21 cellular contexts compared by ENCODE assay signal in genomic region chr10:43862756-43863155, GRCh38.
DNase-seq lines count a peak whose midpoint lies in the region; ATAC-seq, FAIRE-seq and TF ChIP-seq lines count a peak whose summit lies in the region.
"Had no signal": no experiment of that assay in that cellular context is flagged by ENCODE, and none has a peak within 500 bp of the region (broad histone marks: within the 10 kb centered on the region; RNA-seq: fewer than 3 reads in every experiment).

No MANE protein-coding gene starts in this region.

- H3K9me3 ChIP-seq in GM23248 (ENCODE audit: low read depth) (no peaks in the 10 kb centered on the region), small intestine (ENCODE audit: control insufficient read depth, low read depth) (no peaks in the 10 kb centered on the region)

- H3K9ac ChIP-seq in GM23248: peak overlapping the region; percentile 49

- ATAC-seq in SK-N-SH treated with all-trans-retinoic acid at 6 μM for 48 hours (peak; percentile 8; the same call in 2 of the 3 replicates), GM21737 (IDR thresholded peaks at IDR 0.05; ENCODE audit: unreplicated experiment) (no peak), GM19328 (IDR thresholded peaks at IDR 0.05; ENCODE audit: unreplicated experiment) (no peak)
- ATAC-seq: esophagus mucosa; naive thymus-derived CD8-positive, alpha-beta T cell; stimulated activated memory B cell treated with anti-CD40 and anti-IgM and Interleukin-4, amounts not matched to agents 10 μg/mL and 1 μg/mL and 100 μg/mL, for 72 hours had no signal

- H3K4me3 ChIP-seq in GM23248 (no peak overlapping the region), small intestine (ENCODE audit: low read depth in 1 of 2, low read length in 2 of 2) (no peak overlapping the region)

- H3K4me1 ChIP-seq in GM23248 (ENCODE audit: insufficient read depth): peaks cover 55% of the 10 kb centered on the region
- peaks cover 0 to 9% of the 10 kb centered on the region in 2 donors for H3K4me1 ChIP-seq in small intestine (ENCODE audit: control insufficient read depth in 2 of 2, insufficient read depth in 1 of 2, low read depth in 1 of 2, low read length in 1 of 2)

- H2AFZ ChIP-seq in GM23248: no peak overlapping the region

- H3K9me2 ChIP-seq in GM23248 (ENCODE audit: insufficient read depth): no peaks in the 10 kb centered on the region

- H3K27ac ChIP-seq in GM23248 (peak overlapping the region; percentile 85), small intestine (ENCODE audit: low read depth in 1 of 2, low read length in 1 of 2) (peak overlapping the region; percentile 76 to 80)

- H3K4me2 ChIP-seq in GM23248 (ENCODE audit: unreplicated experiment): peak overlapping the region; percentile 1

- in situ Hi-C loops in GM23248 (cut with MboI): no loop called here

- H3K27me3 ChIP-seq in GM23248 (replicated peaks; ENCODE audit: insufficient read depth) (no peaks in the 10 kb centered on the region), small intestine (ENCODE audit: control insufficient read depth in 2 of 2, insufficient read depth in 2 of 2, low read length in 2 of 2) (no peaks in the 10 kb centered on the region)

- H3K36me3 ChIP-seq in GM23248 (ENCODE audit: low read depth) (no peaks in the 10 kb centered on the region), small intestine (ENCODE audit: control insufficient read depth in 2 of 2, insufficient read depth in 2 of 2, low read length in 2 of 2) (no peaks in the 10 kb centered on the region)

- DNase-seq in GM23248: peak; percentile 67
- DNase-seq in islet precursor cell: peak; percentile 34
- no peak for DNase-seq in small intestine
- DNase-seq in T1000 (lab: John Stamatoyannopoulos, UW): no peak
- DNase-seq: activated CD4-positive, alpha-beta T cell treated with anti-CD3 and anti-CD28 coated beads for 1 hour; activated naive CD8-positive, alpha-beta T cell treated with anti-CD3 and anti-CD28 coated beads, Interleukin-2, amount 10 ng/mL, durations not matched to agents 7 days and 5 days; DND-41; effector memory CD4-positive, alpha-beta T cell; Karpas-422; naive thymus-derived CD8-positive, alpha-beta T cell; NCI-H1048; NCI-H187 treated with DMSO at 0.1 percent for 48 hours; NCI-H2227 treated with DMSO at 0.1 percent for 48 hours; NCI-H774; stimulated activated CD4-positive, alpha-beta T cell treated with anti-CD3 and anti-CD28 coated beads, Interleukin-1b, Interleukin-23, amount 100 ng/mL, for 48 hours had no signal

- peaks cover 43% of the 10 kb centered on the region for H3F3A ChIP-seq in GM23248 (ENCODE audit: insufficient read depth)

- H4K20me1 ChIP-seq in GM23248 (ENCODE audit: insufficient read depth): no peaks in the 10 kb centered on the region

- 3 to 5% methylated on average over 5 of the region's 5 CpGs for WGBS in GM23248 (ENCODE audit: low coverage in 1 of 2, low lambda C conversion rate in 2 of 2, missing lambda C conversion rate in 2 of 2), 2 experiments
- 88 to 98% (median 96%) methylated on average over 5 of the region's 5 CpGs for WGBS in small intestine, 3 donors

- no peak for FAIRE-seq in small intestine (lab: Jason Lieb, UNC)
- FAIRE-seq: GM12891 had no signal

- H3K79me2 ChIP-seq in GM23248 (ENCODE audit: insufficient read depth): no peaks in the 10 kb centered on the region

TF ChIP-seq in SK-N-SH treated with all-trans-retinoic acid at 6 μM for 48 hours, 23 proteins besides CTCF, POLR2A, EP300 and RAD21 (continues in another document):
- no peak for TF ChIP-seq TOX (CRISPR knock-in tag; IDR thresholded peaks at IDR 0.05; ENCODE audit: borderline replicate concordance)
- peak; percentile 82 for TF ChIP-seq TSHZ2 (CRISPR knock-in tag; IDR thresholded peaks at IDR 0.05)
- TF ChIP-seq PATZ1 (CRISPR knock-in tag; IDR thresholded peaks at IDR 0.05; ENCODE audit: borderline replicate concordance): peak; percentile 52; the same call in 1 of the 2 replicates
- TF ChIP-seq CSDC2 (CRISPR knock-in tag; IDR thresholded peaks at IDR 0.05): no peak
- TF ChIP-seq PPARA (CRISPR knock-in tag; IDR thresholded peaks at IDR 0.05; ENCODE audit: borderline replicate concordance): no peak
- TF ChIP-seq ESRRG (CRISPR knock-in tag; IDR thresholded peaks at IDR 0.05): no peak
- peak; percentile 86 for TF ChIP-seq ISL1 (CRISPR knock-in tag; IDR thresholded peaks at IDR 0.05)
- TF ChIP-seq ZC3H10 (CRISPR knock-in tag; IDR thresholded peaks at IDR 0.05): peak; percentile 71; the same call in 1 of the 2 replicates
- peak; percentile 83 for TF ChIP-seq CSRNP3 (CRISPR knock-in tag; IDR thresholded peaks at IDR 0.05)
- no peak for TF ChIP-seq OSR1 (CRISPR knock-in tag; IDR thresholded peaks at IDR 0.05)
- no peak for TF ChIP-seq POU6F1 (CRISPR knock-in tag; IDR thresholded peaks at IDR 0.05; ENCODE audit: borderline replicate concordance, low read depth)
- TF ChIP-seq CREB5 (CRISPR knock-in tag; IDR thresholded peaks at IDR 0.05; ENCODE audit: low read depth): peak; percentile 74

Comparison
In these comparisons a context has a peak if more than half of its experiments do, and no peak if none do; other contexts are left out.
1. DNase-seq: peak in GM23248 (single experiment) and islet precursor cell (single experiment); none in small intestine (single experiment) and T1000 (single experiment).